ENCODE assay signal across 1 cellular context in the genomic region with DNA sequence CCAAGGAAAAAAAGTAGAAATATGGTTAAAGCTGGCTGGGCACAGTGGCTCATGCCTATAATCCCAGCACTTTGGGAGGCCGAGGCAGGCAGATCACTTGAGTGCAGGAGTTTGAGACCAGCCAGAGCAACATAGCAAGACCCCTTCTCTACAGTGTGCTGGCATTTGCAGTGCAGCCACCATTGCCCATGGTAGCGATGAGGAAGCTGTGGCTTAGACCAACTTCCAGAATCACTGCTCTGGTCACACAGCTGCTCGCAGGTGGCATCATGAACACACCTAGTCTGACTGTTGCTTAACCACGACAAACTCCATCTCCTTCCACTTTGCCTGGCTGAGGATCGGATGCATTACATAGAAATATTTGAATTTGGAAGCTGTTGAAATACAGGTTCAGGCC.
TF ChIP-seq lines count a peak whose summit lies in the region.

No MANE protein-coding gene starts in this region.

TF ChIP-seq in IMR-90, 13 proteins besides CTCF, POLR2A, EP300 and RAD21:
- TF ChIP-seq MAZ (IDR thresholded peaks at IDR 0.05; ENCODE audit: borderline replicate concordance, low read depth, low read length) (no peak), MAFK (IDR thresholded peaks at IDR 0.05; ENCODE audit: low read depth, low read length) (no peak), RCOR1 (IDR thresholded peaks at IDR 0.05; ENCODE audit: insufficient replicate concordance, low read length) (no peak), CHD1 (IDR thresholded peaks at IDR 0.05; ENCODE audit: low read depth, low read length) (no peak), NFE2L2 (IDR thresholded peaks at IDR 0.05; ENCODE audit: low read depth, low read length) (no peak), CEBPB (IDR thresholded peaks at IDR 0.05; ENCODE audit: low read depth, low read length) (no peak), SMC3 (IDR thresholded peaks at IDR 0.05; ENCODE audit: low read depth, low read length) (no peak), BHLHE40 (IDR thresholded peaks at IDR 0.05; ENCODE audit: low read depth, low read length) (no peak), RFX5 (IDR thresholded peaks at IDR 0.05; ENCODE audit: low read depth, low read length) (no peak), MXI1 (IDR thresholded peaks at IDR 0.05; ENCODE audit: borderline replicate concordance, low read depth, low read length) (no peak), FOS (IDR thresholded peaks at IDR 0.05; ENCODE audit: low read depth, low read length) (no peak)
- TF ChIP-seq, protein P1, sequence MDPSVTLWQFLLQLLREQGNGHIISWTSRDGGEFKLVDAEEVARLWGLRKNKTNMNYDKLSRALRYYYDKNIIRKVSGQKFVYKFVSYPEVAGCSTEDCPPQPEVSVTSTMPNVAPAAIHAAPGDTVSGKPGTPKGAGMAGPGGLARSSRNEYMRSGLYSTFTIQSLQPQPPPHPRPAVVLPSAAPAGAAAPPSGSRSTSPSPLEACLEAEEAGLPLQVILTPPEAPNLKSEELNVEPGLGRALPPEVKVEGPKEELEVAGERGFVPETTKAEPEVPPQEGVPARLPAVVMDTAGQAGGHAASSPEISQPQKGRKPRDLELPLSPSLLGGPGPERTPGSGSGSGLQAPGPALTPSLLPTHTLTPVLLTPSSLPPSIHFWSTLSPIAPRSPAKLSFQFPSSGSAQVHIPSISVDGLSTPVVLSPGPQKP (IDR thresholded peaks at IDR 0.05; ENCODE audit: borderline replicate concordance, low read depth, low read length), result no peak
- TF ChIP-seq, protein P2, sequence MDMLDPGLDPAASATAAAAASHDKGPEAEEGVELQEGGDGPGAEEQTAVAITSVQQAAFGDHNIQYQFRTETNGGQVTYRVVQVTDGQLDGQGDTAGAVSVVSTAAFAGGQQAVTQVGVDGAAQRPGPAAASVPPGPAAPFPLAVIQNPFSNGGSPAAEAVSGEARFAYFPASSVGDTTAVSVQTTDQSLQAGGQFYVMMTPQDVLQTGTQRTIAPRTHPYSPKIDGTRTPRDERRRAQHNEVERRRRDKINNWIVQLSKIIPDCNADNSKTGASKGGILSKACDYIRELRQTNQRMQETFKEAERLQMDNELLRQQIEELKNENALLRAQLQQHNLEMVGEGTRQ (IDR thresholded peaks at IDR 0.05; ENCODE audit: low read depth, low read length), result no peak
TF ChIP-seq in IMR-90: peak in this region for 0.
